Comparison of ENCODE assay signal across 2 cellular contexts in genomic region chr16:57810197-57811024, GRCh38.
TF ChIP-seq lines count a peak whose summit lies in the region.

No MANE protein-coding gene starts in this region.

TF ChIP-seq in GM12878, 131 proteins besides CTCF, POLR2A, EP300 and RAD21 (continued from another document and continues in another):
- TF ChIP-seq, protein P1, sequence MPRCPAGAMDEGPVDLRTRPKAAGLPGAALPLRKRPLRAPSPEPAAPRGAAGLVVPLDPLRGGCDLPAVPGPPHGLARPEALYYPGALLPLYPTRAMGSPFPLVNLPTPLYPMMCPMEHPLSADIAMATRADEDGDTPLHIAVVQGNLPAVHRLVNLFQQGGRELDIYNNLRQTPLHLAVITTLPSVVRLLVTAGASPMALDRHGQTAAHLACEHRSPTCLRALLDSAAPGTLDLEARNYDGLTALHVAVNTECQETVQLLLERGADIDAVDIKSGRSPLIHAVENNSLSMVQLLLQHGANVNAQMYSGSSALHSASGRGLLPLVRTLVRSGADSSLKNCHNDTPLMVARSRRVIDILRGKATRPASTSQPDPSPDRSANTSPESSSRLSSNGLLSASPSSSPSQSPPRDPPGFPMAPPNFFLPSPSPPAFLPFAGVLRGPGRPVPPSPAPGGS (IDR thresholded peaks at IDR 0.05; ENCODE audit: borderline replicate concordance, insufficient read depth, low read depth, low read length, poor library complexity, severe bottlenecking) = no peak
- TF ChIP-seq NBN (IDR thresholded peaks at IDR 0.05) (peak; percentile 61; the same call in 1 of the 2 replicates), KLF5 (IDR thresholded peaks at IDR 0.05; ENCODE audit: partially characterized antibody) (peak; percentile 48), NR2C2 (IDR thresholded peaks at IDR 0.05; ENCODE audit: borderline replicate concordance, control insufficient read depth, insufficient read length, low read depth) (no peak), POLR2AphosphoS5 (IDR thresholded peaks at IDR 0.05; ENCODE audit: low read length) (peak; percentile 68), CREM (IDR thresholded peaks at IDR 0.05; ENCODE audit: low read depth) (peak; percentile 42; the same call in 1 of the 2 replicates), CREB1 (IDR thresholded peaks at IDR 0.05; ENCODE audit: low read depth) (peak; percentile 61), LARP7 (IDR thresholded peaks at IDR 0.05) (no peak), TARDBP (IDR thresholded peaks at IDR 0.05; ENCODE audit: borderline replicate concordance) (no peak), DPF2 (IDR thresholded peaks at IDR 0.05) (peak; percentile 72), ATF2 (IDR thresholded peaks at IDR 0.05; ENCODE audit: low read length) (no peak), CBFB (IDR thresholded peaks at IDR 0.05; ENCODE audit: low read depth) (no peak), CBX3 (IDR thresholded peaks at IDR 0.05; ENCODE audit: borderline replicate concordance, low read depth) (no peak), CHD4 (IDR thresholded peaks at IDR 0.05) (no peak), RELB (IDR thresholded peaks at IDR 0.05; ENCODE audit: low read depth) (peak; percentile 87), KDM1A (IDR thresholded peaks at IDR 0.05; ENCODE audit: borderline replicate concordance) (no peak), PKNOX1 (IDR thresholded peaks at IDR 0.05) (peak; percentile 29; the same call in 1 of the 2 replicates), RFX5 (IDR thresholded peaks at IDR 0.05; ENCODE audit: low read depth, low read length) (no peak), FOXM1 (IDR thresholded peaks at IDR 0.05; ENCODE audit: low read depth, low read length) (no peak), STAT1 (conservative IDR thresholded peaks at IDR 0.05) (no peak), MYC (IDR thresholded peaks at IDR 0.05; ENCODE audit: insufficient read depth, insufficient read length, insufficient replicate concordance, low read length, severe bottlenecking) (no peak), MLLT1 (IDR thresholded peaks at IDR 0.05) (peak; percentile 42; the same call in 1 of the 2 replicates), FOXK2 (IDR thresholded peaks at IDR 0.05) (peak; percentile 78), TCF7 (IDR thresholded peaks at IDR 0.05; ENCODE audit: borderline replicate concordance) (no peak), MTA3 (IDR thresholded peaks at IDR 0.05; ENCODE audit: borderline replicate concordance, low read length) (no peak), SPI1 (IDR thresholded peaks at IDR 0.05; ENCODE audit: borderline replicate concordance, insufficient read depth, low read depth, low read length) (peak; percentile 17; the same call in 1 of the 2 replicates), IKZF2 (IDR thresholded peaks at IDR 0.05) (peak; percentile 93 to 95), ZZZ3 (IDR thresholded peaks at IDR 0.05; ENCODE audit: control insufficient read depth, insufficient read length, low read depth) (no peak), NFYA (IDR thresholded peaks at IDR 0.05; ENCODE audit: borderline replicate concordance, low read depth, low read length) (no peak), SMARCA5 (IDR thresholded peaks at IDR 0.05) (no peak), ZSCAN29 (IDR thresholded peaks at IDR 0.05) (no peak)

TF ChIP-seq in HepG2, 621 proteins besides CTCF, POLR2A, EP300 and RAD21 (continued from another document and continues in another):
- TF ChIP-seq, protein P2, sequence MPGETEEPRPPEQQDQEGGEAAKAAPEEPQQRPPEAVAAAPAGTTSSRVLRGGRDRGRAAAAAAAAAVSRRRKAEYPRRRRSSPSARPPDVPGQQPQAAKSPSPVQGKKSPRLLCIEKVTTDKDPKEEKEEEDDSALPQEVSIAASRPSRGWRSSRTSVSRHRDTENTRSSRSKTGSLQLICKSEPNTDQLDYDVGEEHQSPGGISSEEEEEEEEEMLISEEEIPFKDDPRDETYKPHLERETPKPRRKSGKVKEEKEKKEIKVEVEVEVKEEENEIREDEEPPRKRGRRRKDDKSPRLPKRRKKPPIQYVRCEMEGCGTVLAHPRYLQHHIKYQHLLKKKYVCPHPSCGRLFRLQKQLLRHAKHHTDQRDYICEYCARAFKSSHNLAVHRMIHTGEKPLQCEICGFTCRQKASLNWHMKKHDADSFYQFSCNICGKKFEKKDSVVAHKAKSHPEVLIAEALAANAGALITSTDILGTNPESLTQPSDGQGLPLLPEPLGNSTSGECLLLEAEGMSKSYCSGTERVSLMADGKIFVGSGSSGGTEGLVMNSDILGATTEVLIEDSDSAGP (CRISPR knock-in tag; IDR thresholded peaks at IDR 0.05; ENCODE audit: borderline replicate concordance) = peak; percentile 90
- TF ChIP-seq FOXC1 (CRISPR knock-in tag; IDR thresholded peaks at IDR 0.05; ENCODE audit: borderline replicate concordance) = peak; percentile 43
- TF ChIP-seq RERE (CRISPR knock-in tag; IDR thresholded peaks at IDR 0.05; ENCODE audit: low read depth) = peak; percentile 66
- peak; percentile 50; the same call in 1 of the 2 replicates for TF ChIP-seq KDM6A (CRISPR knock-in tag; IDR thresholded peaks at IDR 0.05; ENCODE audit: low read depth)
- TF ChIP-seq GRHL1 (CRISPR knock-in tag; conservative IDR thresholded peaks at IDR 0.05) = no peak
- TF ChIP-seq THAP11 (CRISPR knock-in tag; IDR thresholded peaks at IDR 0.05) = peak; percentile 78
- no peak for TF ChIP-seq BORCS8-MEF2B (CRISPR knock-in tag; IDR thresholded peaks at IDR 0.05)
- TF ChIP-seq, protein P3, sequence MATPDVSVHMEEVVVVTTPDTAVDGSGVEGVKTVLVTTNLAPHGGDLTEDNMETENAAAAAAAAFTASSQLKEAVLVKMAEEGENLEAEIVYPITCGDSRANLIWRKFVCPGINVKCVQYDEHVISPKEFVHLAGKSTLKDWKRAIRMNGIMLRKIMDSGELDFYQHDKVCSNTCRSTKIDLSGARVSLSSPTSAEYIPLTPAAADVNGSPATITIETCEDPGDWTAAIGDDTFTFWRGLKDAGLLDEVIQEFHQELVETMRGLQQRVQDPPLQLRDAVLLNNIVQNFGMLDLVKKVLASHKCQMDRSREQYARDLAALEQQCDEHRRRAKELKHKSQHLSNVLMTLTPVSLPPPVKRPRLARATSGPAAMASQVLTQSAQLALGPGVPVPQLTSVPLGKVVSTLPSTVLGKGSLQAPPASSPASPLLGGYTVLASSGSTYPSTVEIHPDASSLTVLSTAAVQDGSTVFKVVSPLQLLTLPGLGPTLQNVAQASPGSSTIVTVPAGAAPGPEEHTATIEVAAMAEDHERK (CRISPR knock-in tag; IDR thresholded peaks at IDR 0.05; ENCODE audit: low read depth) = no peak
- no peak for TF ChIP-seq HMGA1 (CRISPR knock-in tag; conservative IDR thresholded peaks at IDR 0.05)
- TF ChIP-seq TOPORS (CRISPR knock-in tag; IDR thresholded peaks at IDR 0.05) = no peak
- TF ChIP-seq, protein P4, sequence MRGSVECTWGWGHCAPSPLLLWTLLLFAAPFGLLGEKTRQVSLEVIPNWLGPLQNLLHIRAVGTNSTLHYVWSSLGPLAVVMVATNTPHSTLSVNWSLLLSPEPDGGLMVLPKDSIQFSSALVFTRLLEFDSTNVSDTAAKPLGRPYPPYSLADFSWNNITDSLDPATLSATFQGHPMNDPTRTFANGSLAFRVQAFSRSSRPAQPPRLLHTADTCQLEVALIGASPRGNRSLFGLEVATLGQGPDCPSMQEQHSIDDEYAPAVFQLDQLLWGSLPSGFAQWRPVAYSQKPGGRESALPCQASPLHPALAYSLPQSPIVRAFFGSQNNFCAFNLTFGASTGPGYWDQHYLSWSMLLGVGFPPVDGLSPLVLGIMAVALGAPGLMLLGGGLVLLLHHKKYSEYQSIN (CRISPR knock-in tag; IDR thresholded peaks at IDR 0.05; ENCODE audit: borderline replicate concordance) = no peak
- peak; percentile 83; the same call in 1 of the 2 replicates for TF ChIP-seq ZNF724P (CRISPR knock-in tag; IDR thresholded peaks at IDR 0.05; ENCODE audit: borderline replicate concordance)
- TF ChIP-seq SIN3B (IDR thresholded peaks at IDR 0.05; ENCODE audit: low read length) = no peak
- TF ChIP-seq TOE1 (CRISPR knock-in tag; IDR thresholded peaks at IDR 0.05) = no peak
- no peak for TF ChIP-seq ZNF234 (CRISPR knock-in tag; conservative IDR thresholded peaks at IDR 0.05)
- TF ChIP-seq SP5 (CRISPR knock-in tag; IDR thresholded peaks at IDR 0.05; ENCODE audit: borderline replicate concordance, low read depth) = peak; percentile 94
- TF ChIP-seq ZNF383 (CRISPR knock-in tag; IDR thresholded peaks at IDR 0.05; ENCODE audit: borderline replicate concordance) = no peak
- TF ChIP-seq KLF9 (CRISPR knock-in tag; IDR thresholded peaks at IDR 0.05; ENCODE audit: low read depth) = no peak; the same call in 1 of the 2 replicates
- no peak for TF ChIP-seq AGO1 (IDR thresholded peaks at IDR 0.05; ENCODE audit: low read depth, low read length, poor library complexity, severe bottlenecking)
- TF ChIP-seq PHF21A (CRISPR knock-in tag; IDR thresholded peaks at IDR 0.05) = no peak; the same call in 1 of the 2 replicates
- TF ChIP-seq ZNF232 (CRISPR knock-in tag; IDR thresholded peaks at IDR 0.05; ENCODE audit: borderline replicate concordance) = 0 out of 2 replicates have a peak, but pooled peaks have one; percentile 14
- peak; percentile 68; the same call in 1 of the 2 replicates for TF ChIP-seq HMGXB3 (CRISPR knock-in tag; IDR thresholded peaks at IDR 0.05; ENCODE audit: borderline replicate concordance)
- no peak for TF ChIP-seq THYN1 (CRISPR knock-in tag; IDR thresholded peaks at IDR 0.05; ENCODE audit: borderline replicate concordance, low read depth)
- no peak for TF ChIP-seq FOXM1 (CRISPR knock-in tag; IDR thresholded peaks at IDR 0.05)
- TF ChIP-seq ZSCAN30 (CRISPR knock-in tag; IDR thresholded peaks at IDR 0.05) = no peak
- TF ChIP-seq PCBP1 (IDR thresholded peaks at IDR 0.05; ENCODE audit: borderline replicate concordance, low read depth, low read length) = no peak
- TF ChIP-seq, protein P5, sequence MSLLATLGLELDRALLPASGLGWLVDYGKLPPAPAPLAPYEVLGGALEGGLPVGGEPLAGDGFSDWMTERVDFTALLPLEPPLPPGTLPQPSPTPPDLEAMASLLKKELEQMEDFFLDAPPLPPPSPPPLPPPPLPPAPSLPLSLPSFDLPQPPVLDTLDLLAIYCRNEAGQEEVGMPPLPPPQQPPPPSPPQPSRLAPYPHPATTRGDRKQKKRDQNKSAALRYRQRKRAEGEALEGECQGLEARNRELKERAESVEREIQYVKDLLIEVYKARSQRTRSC (CRISPR knock-in tag; IDR thresholded peaks at IDR 0.05; ENCODE audit: low read depth) = no peak
